In the genomic region with DNA sequence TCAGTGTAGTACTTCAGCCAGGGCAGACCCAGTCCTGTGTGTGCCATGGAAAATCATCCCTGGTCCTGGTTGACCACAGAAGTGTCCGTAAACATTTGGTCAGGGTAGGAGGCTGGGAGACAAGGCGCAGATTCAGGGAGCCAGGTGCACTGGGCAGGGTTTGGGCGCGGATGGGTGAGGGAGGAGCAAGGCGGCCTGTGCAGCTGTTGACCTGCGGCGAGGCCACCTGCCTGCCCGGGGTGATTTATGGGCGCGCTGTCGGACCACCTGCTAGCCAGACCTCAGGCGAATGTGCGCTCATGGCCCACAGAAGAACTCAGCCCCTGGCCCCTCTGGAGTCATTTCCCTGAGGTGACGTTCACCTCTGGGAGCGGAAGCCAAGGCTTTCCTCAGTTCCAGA, we compare ENCODE assay signal across 26 cellular contexts. TPM values are rescaled to one million over a fixed set of nuclear protein-coding genes. Genes with fewer than 3 reads are reported as not detected.
A peak's percentile ranks its signal among the peaks of the same experiment; 100 is the strongest.
DNase-seq lines count a peak whose midpoint lies in the region; ATAC-seq, FAIRE-seq and TF ChIP-seq lines count a peak whose summit lies in the region.
"Had no signal": no experiment of that assay in that cellular context is flagged by ENCODE, and none has a peak within 500 bp of the region (broad histone marks: within the 10 kb centered on the region; RNA-seq: fewer than 3 reads in every experiment).

No MANE protein-coding gene starts in this region.

- H3K4me3 ChIP-seq in H1 (ENCODE audit: extremely low read depth in 1 of 4, insufficient read depth in 2 of 4, low read depth in 3 of 4, low read length in 4 of 4): no peak overlapping the region
- H3K4me3 ChIP-seq in tibial nerve: no peak overlapping the region
- no peak overlapping the region for H3K4me3 ChIP-seq in naive thymus-derived CD4-positive, alpha-beta T cell (ENCODE audit: low read length)
- no peak overlapping the region for H3K4me3 ChIP-seq in H7 (ENCODE audit: insufficient read depth, low read depth, low read length)
- H3K4me3 ChIP-seq: A549, esophagus squamous epithelium, MG63, upper lobe of right lung had no signal

- no peak overlapping the region for H2AK5ac ChIP-seq in H1 (ENCODE audit: low read depth, low read length)

- no peak for FAIRE-seq in H1 (lab: Jason Lieb, UNC)
- FAIRE-seq: A549 had no signal

- H3K4ac ChIP-seq in H1 (replicated peaks; ENCODE audit: insufficient read length, low read depth, low read length): no peak overlapping the region

- POLR2A ChIA-PET in H1 (lab: Charles Lee; ENCODE audit: partially characterized antibody): interaction anchor here (1.8 kb wide), 1 partner anchor 13 kb away, joined by 6 read pairs; no protein-coding TSS in a partner anchor
- POLR2A ChIA-PET in naive thymus-derived CD4-positive, alpha-beta T cell (lab: Charles Lee): interaction anchor here (1.8 kb wide), 1 partner anchor 29 kb away, joined by 3 read pairs; the partner anchor contains the start of gene ZFYVE27

- no peak overlapping the region for H2BK120ac ChIP-seq in H1 (replicated peaks; ENCODE audit: low read depth, low read length)

- H2BK12ac ChIP-seq in H1 (ENCODE audit: low read depth, low read length): no peak overlapping the region

- TF ChIP-seq EP300 in H1 (IDR thresholded peaks at IDR 0.05; ENCODE audit: borderline replicate concordance in 1 of 2, low read depth in 2 of 2, low read length in 2 of 2) (no peak), tibial nerve (IDR thresholded peaks at IDR 0.05) (no peak)

- no peak for ATAC-seq in naive thymus-derived CD4-positive, alpha-beta T cell
- ATAC-seq: A549; effector memory CD8-positive, alpha-beta T cell; stimulated activated naive CD8-positive, alpha-beta T cell treated with anti-CD3 and anti-CD28 coated beads, Interleukin-15, amount 100 ng/mL, for 72 hours; T-cell; upper lobe of right lung had no signal

- no peak overlapping the region for H2BK20ac ChIP-seq in H1 (ENCODE audit: low read length)

- H3K27me3 Mint-ChIP-seq in naive thymus-derived CD4-positive, alpha-beta T cell: peaks cover 8 to 16% (median 12%) of the 10 kb centered on the region in 5 donors
- H3K27me3 Mint-ChIP-seq in immature natural killer cell (ENCODE audit: low read depth in 3 of 3): peaks cover 2 to 9% (median 9%) of the 10 kb centered on the region in 3 donors

- no peak overlapping the region for H3K9ac ChIP-seq in H1 (replicated peaks in 1 of 4; ENCODE audit: extremely low read depth in 1 of 4, low read depth in 3 of 4, low read length in 3 of 4)

- CTCF ChIA-PET in H1 (lab: Charles Lee; ENCODE audit: partially characterized antibody): interaction anchor here (0.9 to 1.9 kb wide), 6 partner anchors 10 to 87 kb away, joined by 3 to 7 read pairs (median 4); no protein-coding TSS in a partner anchor
- CTCF ChIA-PET in naive thymus-derived CD4-positive, alpha-beta T cell (lab: Charles Lee): interaction anchor here (0.7 kb wide), 1 partner anchor 104 kb away, joined by 6 read pairs; no protein-coding TSS in a partner anchor

- no peak overlapping the region for H3K4me2 ChIP-seq in H1 (ENCODE audit: insufficient read depth in 1 of 2, low read depth in 2 of 2, low read length in 2 of 2)
- H3K4me2 ChIP-seq: A549 had no signal

- no peak for TF ChIP-seq POLR2A in H1 (IDR thresholded peaks at IDR 0.05; ENCODE audit: control extremely low read depth in 1 of 2, low read depth in 2 of 2, low read length in 2 of 2)
- no peak for TF ChIP-seq POLR2A in tibial nerve (IDR thresholded peaks at IDR 0.05)

- no peak overlapping the region for H3K18ac ChIP-seq in H1 (ENCODE audit: extremely low read depth, low read length)

- DNase-seq in NCI-H82 (lab: John Stamatoyannopoulos, UW): peak; percentile 56
- DNase-seq in NCI-H82 treated with DMSO at 0.1 percent for 48 hours (lab: John Stamatoyannopoulos, UW; ENCODE audit: unreplicated experiment): no peak
- peak; percentile 28 for DNase-seq in NCI-H2196 treated with DMSO at 0.1 percent for 48 hours (lab: John Stamatoyannopoulos, UW; ENCODE audit: unreplicated experiment)
- no peak for DNase-seq in H1 (ENCODE audit: low read depth in 1 of 2, low spot score in 2 of 2)
- DNase-seq in tibial nerve (ENCODE audit: low spot score in 2 of 2): no peak
- DNase-seq in naive thymus-derived CD4-positive, alpha-beta T cell: no peak
- no peak for DNase-seq in immature natural killer cell
- no peak for DNase-seq in H7
- DNase-seq: activated CD4-positive, alpha-beta T cell treated with anti-CD3 and anti-CD28 coated beads for 48 hours; activated naive CD8-positive, alpha-beta T cell treated with anti-CD3 and anti-CD28 coated beads for 36 hours; BE2C; effector memory CD8-positive, alpha-beta T cell; esophagus squamous epithelium; mesendoderm; MG63; NCI-H1694 treated with DMSO at 0.1 percent for 48 hours; NCI-H345; stimulated activated CD4-positive, alpha-beta T cell treated with anti-CD3 and anti-CD28 coated beads, Interleukin-4, amount 100 ng/mL, for 4 hours; stimulated activated naive CD8-positive, alpha-beta T cell treated with anti-CD3 and anti-CD28 coated beads, Interleukin-15, amount 100 ng/mL, for 72 hours; upper lobe of right lung had no signal

- intact Hi-C loops in naive thymus-derived CD4-positive, alpha-beta T cell (cut with micrococcal nuclease): loop anchor here in 1 of 2 donors (10.0 kb wide), 1 partner anchor 260 kb away; no protein-coding TSS in a partner anchor

- peaks cover 0 to 2% (median 0%) of the 10 kb centered on the region in 11 donors for H3K9me3 Mint-ChIP-seq in naive thymus-derived CD4-positive, alpha-beta T cell
- no peaks in the 10 kb centered on the region for H3K9me3 Mint-ChIP-seq in immature natural killer cell
- H3K9me3 Mint-ChIP-seq: activated naive CD8-positive, alpha-beta T cell treated with anti-CD3 and anti-CD28 coated beads for 36 hours; effector memory CD8-positive, alpha-beta T cell; IgD-negative memory B cell; neural crest cell; stimulated activated naive CD8-positive, alpha-beta T cell treated with anti-CD3 and anti-CD28 coated beads, Interleukin-15, amount 100 ng/mL, for 72 hours; T-cell had no signal

- H3K36me3 ChIP-seq in H1 (ENCODE audit: control insufficient read depth in 2 of 4, insufficient read depth in 4 of 4, low read length in 3 of 4) (peaks cover 0 to under 1% (median 0%) of the 10 kb centered on the region in 4 experiments; a peak in 3 of 8 replicates), tibial nerve (peaks cover 0 to 24% (median 0%) of the 10 kb centered on the region in 3 donors), H7 (replicated peaks; ENCODE audit: control insufficient read depth, insufficient read depth, low read length) (no peaks in the 10 kb centered on the region)
- peaks cover 0 to 23% (median 2%) of the 10 kb centered on the region in 3 experiments for H3K36me3 ChIP-seq in naive thymus-derived CD4-positive, alpha-beta T cell (ENCODE audit: control insufficient read depth in 2 of 3, insufficient read depth in 3 of 3, low read length in 3 of 3)
- H3K36me3 ChIP-seq: BE2C had no signal

- H3K27ac Mint-ChIP-seq in naive thymus-derived CD4-positive, alpha-beta T cell: no peak overlapping the region
- H3K27ac Mint-ChIP-seq in immature natural killer cell: no peak overlapping the region
- H3K27ac Mint-ChIP-seq: activated naive CD8-positive, alpha-beta T cell treated with anti-CD3 and anti-CD28 coated beads for 36 hours; T-cell had no signal

- TF ChIP-seq RAD21 in H1 (IDR thresholded peaks at IDR 0.05 in 1 of 2, conservative IDR thresholded peaks at IDR 0.05 in 1 of 2; ENCODE audit: low read depth in 2 of 2, low read length in 2 of 2): no peak

- 0 out of 2 replicates have a peak overlapping the region, but pooled peaks have one; percentile 46 for H2BK15ac ChIP-seq in H1 (ENCODE audit: low read length)

- peaks cover 0 to 12% (median 7%) of the 10 kb centered on the region in 4 experiments; a peak in 6 of 7 replicates for H3K4me1 ChIP-seq in H1 (replicated peaks in 1 of 4; ENCODE audit: control insufficient read depth in 3 of 4, insufficient read depth in 4 of 4, low read length in 3 of 4)
- H3K4me1 ChIP-seq in tibial nerve: peaks cover 0 to 86% (median 42%) of the 10 kb centered on the region in 4 donors
- H3K4me1 ChIP-seq in naive thymus-derived CD4-positive, alpha-beta T cell (ENCODE audit: control insufficient read depth in 2 of 2, insufficient read depth in 2 of 2, low read length in 2 of 2): no peaks in the 10 kb centered on the region
- H3K4me1 ChIP-seq: A549, BE2C, esophagus squamous epithelium, upper lobe of right lung had no signal

- H3K79me2 ChIP-seq in H1 (ENCODE audit: control insufficient read depth in 1 of 2, insufficient read depth in 2 of 2, low read length in 2 of 2): no peaks in the 10 kb centered on the region

- H2AFZ ChIP-seq in H1 (ENCODE audit: low read length): no peak overlapping the region

- no peak overlapping the region for H3K27ac ChIP-seq in H1 (ENCODE audit: low read depth, low read length)
- peak overlapping the region; percentile 57 to 91 (median 82) for H3K27ac ChIP-seq in tibial nerve
- H3K27ac ChIP-seq in naive thymus-derived CD4-positive, alpha-beta T cell (ENCODE audit: low read depth, low read length): no peak overlapping the region
- H3K27ac ChIP-seq: A549, esophagus squamous epithelium, upper lobe of right lung had no signal

- no peaks in the 10 kb centered on the region for H3K79me1 ChIP-seq in H1 (ENCODE audit: low read depth, low read length)

- H4K8ac ChIP-seq in H1 (ENCODE audit: extremely low read depth, insufficient read depth, low read length): no peak overlapping the region

- no peaks in the 10 kb centered on the region for H4K20me1 ChIP-seq in H1 (replicated peaks in 1 of 2; ENCODE audit: control insufficient read depth in 1 of 2, insufficient read depth in 2 of 2, low read length in 2 of 2)

- no peak overlapping the region for H3K4me3 Mint-ChIP-seq in naive thymus-derived CD4-positive, alpha-beta T cell
- no peak overlapping the region for H3K4me3 Mint-ChIP-seq in immature natural killer cell
- H3K4me3 Mint-ChIP-seq: activated naive CD8-positive, alpha-beta T cell treated with anti-CD3 and anti-CD28 coated beads for 36 hours; effector memory CD8-positive, alpha-beta T cell; IgD-negative memory B cell; neural crest cell; stimulated activated naive CD8-positive, alpha-beta T cell treated with anti-CD3 and anti-CD28 coated beads, Interleukin-15, amount 100 ng/mL, for 72 hours; T-cell had no signal

- H3K23ac ChIP-seq in H1 (ENCODE audit: insufficient read length): no peak overlapping the region

- no peaks in the 10 kb centered on the region for H3K23me2 ChIP-seq in H1 (ENCODE audit: low read depth, low read length)

- H2BK5ac ChIP-seq in H1 (ENCODE audit: low read depth, low read length): no peak overlapping the region

- no peaks in the 10 kb centered on the region for H3K9me3 ChIP-seq in H1 (ENCODE audit: insufficient read depth in 2 of 2, low read depth in 1 of 2, low read length in 1 of 2)
- no peaks in the 10 kb centered on the region for H3K9me3 ChIP-seq in tibial nerve
- no peaks in the 10 kb centered on the region for H3K9me3 ChIP-seq in naive thymus-derived CD4-positive, alpha-beta T cell (ENCODE audit: control insufficient read depth in 2 of 3, low read length in 3 of 3)
- H3K9me3 ChIP-seq: A549, BE2C, esophagus squamous epithelium, MG63, upper lobe of right lung had no signal

- no peak overlapping the region for H3K56ac ChIP-seq in H1 (replicated peaks; ENCODE audit: insufficient read length, low read depth, low read length)

- H4K91ac ChIP-seq in H1 (replicated peaks; ENCODE audit: insufficient read length, low read length): no peak overlapping the region

- H3K4me1 Mint-ChIP-seq in naive thymus-derived CD4-positive, alpha-beta T cell: peaks cover 0 to 8% (median 0%) of the 10 kb centered on the region in 7 donors
- H3K4me1 Mint-ChIP-seq in immature natural killer cell: no peaks in the 10 kb centered on the region

- WGBS in H1 (ENCODE audit: extremely low coverage in 1 of 2, insufficient coverage in 1 of 2, insufficient read length in 1 of 2, insufficient replicate concordance in 2 of 2, low coverage in 1 of 2, low lambda C conversion rate in 2 of 2, missing lambda C conversion rate in 1 of 2), 2 experiments: 94% methylated on average over 15 of the region's 15 CpGs; no CpG with 5 or more reads in 1 of the 2 experiments
- WGBS in tibial nerve, 2 donors: 81 to 91% methylated on average over 10 to 15 of the region's 15 CpGs

- peaks cover 0 to 32% (median 11%) of the 10 kb centered on the region in 5 donors for H3K36me3 Mint-ChIP-seq in naive thymus-derived CD4-positive, alpha-beta T cell
- H3K36me3 Mint-ChIP-seq in immature natural killer cell: peaks cover 11 to 17% (median 15%) of the 10 kb centered on the region in 3 donors
- H3K36me3 Mint-ChIP-seq: activated naive CD8-positive, alpha-beta T cell treated with anti-CD3 and anti-CD28 coated beads for 36 hours; IgD-negative memory B cell had no signal

- H3K14ac ChIP-seq in H1 (ENCODE audit: insufficient read length): no peak overlapping the region

- H4K5ac ChIP-seq in H1 (ENCODE audit: insufficient read length, low read depth, low read length): no peak overlapping the region

- H3K27me3 ChIP-seq in H1 (replicated peaks in 1 of 4; ENCODE audit: control insufficient read depth in 3 of 4, extremely low read depth in 1 of 4, insufficient read depth in 3 of 4, low read length in 3 of 4) (peaks cover 1 to 17% (median 11%) of the 10 kb centered on the region in 4 experiments), tibial nerve (peaks cover 0 to 2% of the 10 kb centered on the region in 2 donors), H7 (ENCODE audit: control insufficient read depth, insufficient read depth, low read length) (peaks cover 15% of the 10 kb centered on the region)
- no peaks in the 10 kb centered on the region for H3K27me3 ChIP-seq in naive thymus-derived CD4-positive, alpha-beta T cell (ENCODE audit: control insufficient read depth in 2 of 2, insufficient read depth in 2 of 2, low read length in 2 of 2)
- H3K27me3 ChIP-seq: MG63 had no signal

- TF ChIP-seq CTCF in H1 (IDR thresholded peaks at IDR 0.05; ENCODE audit: control extremely low read depth in 1 of 3, insufficient read depth in 1 of 3, low read depth in 1 of 3, low read length in 3 of 3): no peak
- TF ChIP-seq CTCF in tibial nerve (IDR thresholded peaks at IDR 0.05): no peak

RNA-seq across cellular contexts. Expression of gene SFRP5, which starts 6.6 kb away (rescaled TPM):
- 3.3 and 3.9 TPM in 2 replicates for total RNA-seq in H1 (2021; fragmentation: NEBNext Ultra II Directional; extraction: Animal tissue kit (Norgen Biotek cat#: 25700))
- polyA plus RNA-seq in H1 (2011; rRNA removed) (5.9 and 8.6 TPM in 2 replicates), immature natural killer cell (not detected)
- 5.3 TPM for polyA plus RNA-seq in H1 (2011; cell fraction: cytosol; rRNA removed)
- polyA plus RNA-seq in H1 (2011; cell fraction: nucleus; rRNA removed): 4.9 TPM
- polyA plus RNA-seq in H1 (2012, experiment 1 of 2): 1.2 to 5.2 TPM (median 3.9 TPM) in 4 replicates
- polyA plus RNA-seq in H1 (2012, experiment 2 of 2): 4.1 TPM
- 3.9 TPM for polyA plus RNA-seq in H1 (2013, experiment 1 of 2)
- polyA plus RNA-seq in H1 (2013, experiment 2 of 2): 3.5 TPM
- 1.4 TPM in 2 replicates for polyA minus RNA-seq in H1 (2011; rRNA and poly(A)+ RNA removed)
- polyA minus RNA-seq in H1 (2011; cell fraction: cytosol; rRNA and poly(A)+ RNA removed): 3.2 TPM
- polyA minus RNA-seq in H1 (2011; cell fraction: nucleus; rRNA and poly(A)+ RNA removed): 3.4 TPM
- total RNA-seq in tibial nerve: 100 to 1,000 TPM; 183 to 530 (median 479) TPM
- total RNA-seq in naive thymus-derived CD4-positive, alpha-beta T cell: under 1 TPM in 2 of 5 experiments, not detected in 3; 0.43 to 0.46 TPM
- 1 to 10 TPM in 1 of 2 donors, not detected in 1; 1.0 TPM for polyA plus RNA-seq in naive thymus-derived CD4-positive, alpha-beta T cell
- 1.9 and 2.3 TPM in 2 replicates for total RNA-seq in H7 (2014; rRNA removed; shearing (Covaris generic))
- total RNA-seq: glomerular endothelial cell, neural crest cell, pulmonary artery endothelial cell had no signal
- polyA plus RNA-seq: IgD-negative memory B cell had no signal

RNA-seq across cellular contexts. Expression of gene ZFYVE27, which starts 28.3 kb away (rescaled TPM):
- 19.8 and 22.7 TPM in 2 replicates for total RNA-seq in H1 (2021; fragmentation: NEBNext Ultra II Directional; extraction: Animal tissue kit (Norgen Biotek cat#: 25700))
- polyA plus RNA-seq in H1 (2011; rRNA removed) (16.6 and 20.9 TPM in 2 replicates), immature natural killer cell (10 to 100 TPM; 20.0 to 31.8 (median 26.1) TPM)
- polyA plus RNA-seq in H1 (2011; cell fraction: cytosol; rRNA removed): 25.1 TPM
- 71.3 TPM for polyA plus RNA-seq in H1 (2011; cell fraction: nucleus; rRNA removed)
- polyA plus RNA-seq in H1 (2012, experiment 1 of 2): 16.9 to 25.8 TPM (median 22.2 TPM) in 4 replicates
- 14.8 TPM for polyA plus RNA-seq in H1 (2012, experiment 2 of 2)
- 18.9 TPM for polyA plus RNA-seq in H1 (2013, experiment 1 of 2)
- polyA plus RNA-seq in H1 (2013, experiment 2 of 2): 17.1 TPM
- polyA minus RNA-seq in H1 (2011; rRNA and poly(A)+ RNA removed): 18.7 and 19.5 TPM in 2 replicates
- 11.0 TPM for polyA minus RNA-seq in H1 (2011; cell fraction: cytosol; rRNA and poly(A)+ RNA removed)
- polyA minus RNA-seq in H1 (2011; cell fraction: nucleus; rRNA and poly(A)+ RNA removed): 36.0 TPM
- 10 to 100 TPM; 33.4 to 46.8 (median 42.7) TPM for total RNA-seq in tibial nerve
- 10 to 100 TPM; 31.0 to 68.8 (median 61.8) TPM for total RNA-seq in naive thymus-derived CD4-positive, alpha-beta T cell
- polyA plus RNA-seq in naive thymus-derived CD4-positive, alpha-beta T cell: 10 to 100 TPM; 32.9 to 41.0 TPM
- 19.2 and 21.8 TPM in 2 replicates for total RNA-seq in H7 (2014; rRNA removed; shearing (Covaris generic))

RNA-seq across cellular contexts. Expression of gene MARVELD1, which starts 51.7 kb away (rescaled TPM):
- total RNA-seq in H1 (2021; fragmentation: NEBNext Ultra II Directional; extraction: Animal tissue kit (Norgen Biotek cat#: 25700)): 33.1 and 37.3 TPM in 2 replicates
- polyA plus RNA-seq in H1 (2011; rRNA removed) (28.1 and 38.0 TPM in 2 replicates), immature natural killer cell (1 to 10 TPM in 1 of 3 donors, under 1 TPM in 1, not detected in 1; 0.19 to 1.0 TPM)
- polyA plus RNA-seq in H1 (2011; cell fraction: cytosol; rRNA removed): 24.7 TPM
- 50.0 TPM for polyA plus RNA-seq in H1 (2011; cell fraction: nucleus; rRNA removed)
- polyA plus RNA-seq in H1 (2012, experiment 1 of 2): 25.0 to 30.8 TPM (median 26.9 TPM) in 4 replicates
- 45.8 TPM for polyA plus RNA-seq in H1 (2012, experiment 2 of 2)
- polyA plus RNA-seq in H1 (2013, experiment 1 of 2): 25.4 TPM
- 28.3 TPM for polyA plus RNA-seq in H1 (2013, experiment 2 of 2)
- polyA minus RNA-seq in H1 (2011; rRNA and poly(A)+ RNA removed): 13.7 and 15.4 TPM in 2 replicates
- polyA minus RNA-seq in H1 (2011; cell fraction: cytosol; rRNA and poly(A)+ RNA removed): 19.0 TPM
- 18.4 TPM for polyA minus RNA-seq in H1 (2011; cell fraction: nucleus; rRNA and poly(A)+ RNA removed)
- total RNA-seq in tibial nerve: 10 to 100 TPM; 28.0 to 45.3 (median 42.2) TPM
- total RNA-seq in naive thymus-derived CD4-positive, alpha-beta T cell: 1 to 10 TPM in 4 of 5 experiments, under 1 TPM in 1; 0.62 to 5.0 (median 2.3) TPM
- under 1 TPM; 0.07 to 0.09 TPM for polyA plus RNA-seq in naive thymus-derived CD4-positive, alpha-beta T cell
- total RNA-seq in H7 (2014; rRNA removed; shearing (Covaris generic)): 18.7 and 21.2 TPM in 2 replicates

Comparison
In these comparisons a context has a peak if more than half of its experiments do, and no peak if none do; other contexts are left out.
1. DNase-seq: peak in NCI-H82 (single experiment) and NCI-H2196 treated with DMSO at 0.1 percent for 48 hours (single experiment); none in NCI-H82 treated with DMSO at 0.1 percent for 48 hours (single experiment), H1 (0 of 2), tibial nerve (0 of 2), naive thymus-derived CD4-positive, alpha-beta T cell (0 of 9), immature natural killer cell (0 of 3) and H7 (single experiment).
2. H3K27ac ChIP-seq: peak in tibial nerve (4 of 4); none in H1 (single experiment) and naive thymus-derived CD4-positive, alpha-beta T cell (single experiment).
3. RNA of gene SFRP5, which starts 6.6 kb away (total RNA-seq): 183 to 530 TPM in tibial nerve; 3.3 to 3.9 TPM in H1, 1.9 to 2.3 TPM in H7 and 0.43 to 0.46 TPM in naive thymus-derived CD4-positive, alpha-beta T cell; every median in the first group is over 10 times any median in the second.